ENCODE assay signal across 29 cellular contexts in genomic region chr7:14745076-14745475, GRCh38.
"Had no signal": no experiment of that assay in that cellular context is flagged by ENCODE, and none has a peak within 500 bp of the region (broad histone marks: within the 10 kb centered on the region; RNA-seq: fewer than 3 reads in every experiment).

No MANE protein-coding gene starts in this region.

- DNase-seq: activated effector memory CD4-positive, alpha-beta T cell treated with anti-CD3 and anti-CD28 coated beads, Interleukin-2, amount 50 U/mL, for 16 hours; activated effector memory CD4-positive, alpha-beta T cell treated with Interleukin-2 at 50 U/mL for 16 hours; activated gamma-delta T cell; activated gamma-delta T cell treated with Interleukin-2 at 50 U/mL for 16 hours; activated naive CD4-positive, alpha-beta T cell; activated naive CD4-positive, alpha-beta T cell treated with anti-CD3 and anti-CD28 coated beads for 36 hours; activated naive CD4-positive, alpha-beta T cell treated with anti-CD3 and anti-CD28 coated beads, Interleukin-2, amount 10 ng/mL, durations not matched to agents 7 days and 5 days; activated naive CD4-positive, alpha-beta T cell treated with anti-CD3 and anti-CD28 coated beads, Interleukin-2, amount 50 U/mL, for 16 hours; activated naive CD4-positive, alpha-beta T cell treated with Interleukin-2 at 50 U/mL for 16 hours; activated naive CD8-positive, alpha-beta T cell treated with anti-CD3 and anti-CD28 coated beads for 36 hours; activated naive CD8-positive, alpha-beta T cell treated with anti-CD3 and anti-CD28 coated beads, Interleukin-2, amount 10 ng/mL, durations not matched to agents 7 days and 5 days; activated naive CD8-positive, alpha-beta T cell treated with anti-CD3 and anti-CD28 coated beads, Interleukin-2, amount 50 U/mL, for 24 hours; activated T-cell treated with anti-CD3 and anti-CD28 coated beads, Interleukin-2, amount 50 U/mL, for 24 hours; activated T-cell treated with anti-CD3 and anti-CD28 coated beads, Interleukin-2, amount 50 U/mL, for 4 hours; activated T-cell treated with anti-CD3 and anti-CD28 coated beads, Interleukin-2, amount 50 U/mL, for 48 hours; activated T-cell treated with anti-CD3 and anti-CD28 coated beads, Interleukin-2, amount 50 U/mL, for 72 hours; adrenal gland; amniotic stem cell; amygdala; anterior cingulate cortex; aorta; body of pancreas; brain microvascular endothelial cell; caudate nucleus; central memory CD4-positive, alpha-beta T cell; cerebellar nuclear complex had no signal

- H3K9me3 ChIP-seq: adrenal gland, ascending aorta had no signal

- H3K4me3 ChIP-seq: adrenal gland, ascending aorta, body of pancreas, breast epithelium, cardiac muscle cell had no signal

- H3K27me3 ChIP-seq: adrenal gland, ascending aorta, body of pancreas, brain microvascular endothelial cell, breast epithelium, cardiac muscle cell had no signal

- H3K36me3 ChIP-seq: adrenal gland, ascending aorta, brain microvascular endothelial cell, breast epithelium, cardiac muscle cell had no signal

- H3K4me1 ChIP-seq: adrenal gland, ascending aorta, body of pancreas, breast epithelium had no signal

- H3K27ac ChIP-seq: adrenal gland, ascending aorta, body of pancreas, brain microvascular endothelial cell, breast epithelium, cardiac muscle cell had no signal
